Comparison of ENCODE assay signal across 8 cellular contexts in genomic region chr19:19193926-19194325, GRCh38. TPM values are rescaled to one million over a fixed set of nuclear protein-coding genes. Genes with fewer than 3 reads are reported as not detected.
DNase-seq lines count a peak whose midpoint lies in the region; ATAC-seq lines count a peak whose summit lies in the region.
"Had no signal": no experiment of that assay in that cellular context is flagged by ENCODE, and none has a peak within 500 bp of the region (broad histone marks: within the 10 kb centered on the region; RNA-seq: fewer than 3 reads in every experiment).

No MANE protein-coding gene starts in this region.

- H3K27ac Mint-ChIP-seq in activated CD8-positive, alpha-beta memory T cell treated with anti-CD3 and anti-CD28 coated beads, Interleukin-2, amount 10 ng/mL, durations not matched to agents 7 days and 5 days, result peak overlapping the region; percentile 98
- peak overlapping the region; percentile 99 for H3K27ac Mint-ChIP-seq in central memory CD8-positive, alpha-beta T cell (ENCODE audit: low read depth)
- peak overlapping the region; percentile 92 for H3K27ac Mint-ChIP-seq in stimulated activated naive B cell treated with anti-CD40 and anti-IgM and Interleukin-4, amounts not matched to agents 10 μg/mL and 1 μg/mL and 100 μg/mL, for 72 hours

- no peaks in the 10 kb centered on the region for H3K9me3 Mint-ChIP-seq in activated CD8-positive, alpha-beta memory T cell treated with anti-CD3 and anti-CD28 coated beads, Interleukin-2, amount 10 ng/mL, durations not matched to agents 7 days and 5 days (ENCODE audit: low read depth)
- no peaks in the 10 kb centered on the region for H3K9me3 Mint-ChIP-seq in central memory CD8-positive, alpha-beta T cell
- H3K9me3 Mint-ChIP-seq in stimulated activated naive B cell treated with anti-CD40 and anti-IgM and Interleukin-4, amounts not matched to agents 10 μg/mL and 1 μg/mL and 100 μg/mL, for 72 hours, result no peaks in the 10 kb centered on the region

- no peak for DNase-seq in activated CD8-positive, alpha-beta memory T cell treated with anti-CD3 and anti-CD28 coated beads, Interleukin-2, amount 10 ng/mL, durations not matched to agents 7 days and 5 days
- DNase-seq in activated CD8-positive, alpha-beta memory T cell treated with anti-CD3 and anti-CD28 coated beads, Interleukin-2, amount 50 U/mL, for 48 hours, result no peak
- no peak for DNase-seq in central memory CD8-positive, alpha-beta T cell (ENCODE audit: low spot score in 2 of 2)
- no peak for DNase-seq in stimulated activated naive B cell treated with anti-CD40 and anti-IgM and Interleukin-4, amounts not matched to agents 10 μg/mL and 1 μg/mL and 100 μg/mL, for 72 hours
- no peak for DNase-seq in NAMALWA (ENCODE audit: low spot score)
- DNase-seq: left ventricle myocardium superior, SHP77 had no signal

- peak overlapping the region; percentile 90 for H3K4me3 Mint-ChIP-seq in activated CD8-positive, alpha-beta memory T cell treated with anti-CD3 and anti-CD28 coated beads, Interleukin-2, amount 10 ng/mL, durations not matched to agents 7 days and 5 days
- peak overlapping the region; percentile 97 for H3K4me3 Mint-ChIP-seq in central memory CD8-positive, alpha-beta T cell
- peak overlapping the region; percentile 95 to 96 for H3K4me3 Mint-ChIP-seq in stimulated activated naive B cell treated with anti-CD40 and anti-IgM and Interleukin-4, amounts not matched to agents 10 μg/mL and 1 μg/mL and 100 μg/mL, for 72 hours

- no peak for ATAC-seq in activated CD8-positive, alpha-beta memory T cell treated with anti-CD3 and anti-CD28 coated beads, Interleukin-2, amount 10 ng/mL, durations not matched to agents 7 days and 5 days
- ATAC-seq in central memory CD8-positive, alpha-beta T cell (replicated peaks; ENCODE audit: extremely low read depth, poor library complexity, severe bottlenecking), result no peak
- ATAC-seq in stimulated activated naive B cell treated with anti-CD40 and anti-IgM and Interleukin-4, amounts not matched to agents 10 μg/mL and 1 μg/mL and 100 μg/mL, for 72 hours (replicated peaks), result no peak
- no peak for ATAC-seq in HG02798 (IDR thresholded peaks at IDR 0.05; ENCODE audit: poor library complexity, unreplicated experiment)
- ATAC-seq: left ventricle myocardium superior had no signal

- CTCF ChIA-PET in activated CD8-positive, alpha-beta memory T cell treated with anti-CD3 and anti-CD28 coated beads, Interleukin-2, amount 10 ng/mL, durations not matched to agents 7 days and 5 days (lab: Charles Lee), result no interaction called here

- peaks cover 16% of the 10 kb centered on the region for H3K36me3 Mint-ChIP-seq in activated CD8-positive, alpha-beta memory T cell treated with anti-CD3 and anti-CD28 coated beads, Interleukin-2, amount 10 ng/mL, durations not matched to agents 7 days and 5 days
- H3K36me3 Mint-ChIP-seq in central memory CD8-positive, alpha-beta T cell (ENCODE audit: insufficient read depth), result peaks cover 24% of the 10 kb centered on the region
- peaks cover 40 to 55% of the 10 kb centered on the region in 2 donors for H3K36me3 Mint-ChIP-seq in stimulated activated naive B cell treated with anti-CD40 and anti-IgM and Interleukin-4, amounts not matched to agents 10 μg/mL and 1 μg/mL and 100 μg/mL, for 72 hours

- peaks cover 31% of the 10 kb centered on the region for H3K4me1 Mint-ChIP-seq in activated CD8-positive, alpha-beta memory T cell treated with anti-CD3 and anti-CD28 coated beads, Interleukin-2, amount 10 ng/mL, durations not matched to agents 7 days and 5 days
- H3K4me1 Mint-ChIP-seq in central memory CD8-positive, alpha-beta T cell, result peaks cover 53% of the 10 kb centered on the region
- peaks cover 27 to 39% of the 10 kb centered on the region in 2 donors for H3K4me1 Mint-ChIP-seq in stimulated activated naive B cell treated with anti-CD40 and anti-IgM and Interleukin-4, amounts not matched to agents 10 μg/mL and 1 μg/mL and 100 μg/mL, for 72 hours

- H3K27me3 Mint-ChIP-seq in activated CD8-positive, alpha-beta memory T cell treated with anti-CD3 and anti-CD28 coated beads, Interleukin-2, amount 10 ng/mL, durations not matched to agents 7 days and 5 days, result no peaks in the 10 kb centered on the region
- H3K27me3 Mint-ChIP-seq in central memory CD8-positive, alpha-beta T cell, result no peaks in the 10 kb centered on the region
- no peaks in the 10 kb centered on the region for H3K27me3 Mint-ChIP-seq in stimulated activated naive B cell treated with anti-CD40 and anti-IgM and Interleukin-4, amounts not matched to agents 10 μg/mL and 1 μg/mL and 100 μg/mL, for 72 hours

RNA-seq across cellular contexts. Expression of gene RFXANK, which starts 1.9 kb away (rescaled TPM):
- 100 to 1,000 TPM; 110 to 121 TPM for total RNA-seq in activated CD8-positive, alpha-beta memory T cell treated with anti-CD3 and anti-CD28 coated beads, Interleukin-2, amount 10 ng/mL, durations not matched to agents 7 days and 5 days

RNA-seq across cellular contexts. Expression of gene BORCS8, which starts 2.0 kb away (rescaled TPM):
- 10 to 100 TPM; 33.1 to 34.8 TPM for total RNA-seq in activated CD8-positive, alpha-beta memory T cell treated with anti-CD3 and anti-CD28 coated beads, Interleukin-2, amount 10 ng/mL, durations not matched to agents 7 days and 5 days

RNA-seq across cellular contexts. Expression of gene NR2C2AP, which starts 9.3 kb away (rescaled TPM):
- total RNA-seq in activated CD8-positive, alpha-beta memory T cell treated with anti-CD3 and anti-CD28 coated beads, Interleukin-2, amount 10 ng/mL, durations not matched to agents 7 days and 5 days, result 10 to 100 TPM; 32.8 to 33.0 TPM

RNA-seq across cellular contexts. Expression of gene NCAN, which starts 17.8 kb away (rescaled TPM):
- under 1 TPM in 1 of 2 experiments, not detected in 1; 0.05 TPM for total RNA-seq in activated CD8-positive, alpha-beta memory T cell treated with anti-CD3 and anti-CD28 coated beads, Interleukin-2, amount 10 ng/mL, durations not matched to agents 7 days and 5 days
- total RNA-seq: left ventricle myocardium superior had no signal

RNA-seq across cellular contexts. Expression of gene MEF2B, which starts 23.9 kb away (rescaled TPM):
- total RNA-seq in activated CD8-positive, alpha-beta memory T cell treated with anti-CD3 and anti-CD28 coated beads, Interleukin-2, amount 10 ng/mL, durations not matched to agents 7 days and 5 days, result 1 to 10 TPM; 3.2 to 7.2 TPM
- total RNA-seq: left ventricle myocardium superior had no signal
